In the genomic region with DNA sequence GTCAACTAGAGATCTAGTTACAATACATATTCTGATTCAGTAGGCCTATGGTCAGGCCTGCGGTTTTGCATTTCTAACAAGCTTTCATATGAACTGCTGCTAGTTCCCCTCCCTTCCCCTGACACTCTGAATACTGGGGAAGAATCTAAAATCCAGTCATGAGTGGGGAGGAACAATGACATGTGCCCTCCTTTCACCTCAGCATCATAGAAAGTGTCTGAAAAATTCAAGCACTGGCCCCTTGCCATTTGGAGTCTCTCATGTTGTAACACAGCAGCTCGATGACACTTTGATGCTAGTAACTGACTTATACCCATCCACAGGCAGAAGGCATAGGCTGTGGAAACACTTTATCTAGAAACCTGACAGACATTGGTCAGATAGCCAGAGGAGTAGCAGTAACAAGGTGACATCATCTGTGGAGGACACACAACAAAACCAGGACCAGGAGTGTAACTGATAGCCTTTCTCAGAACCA, we compare ENCODE assay signal across 15 cellular contexts.
DNase-seq lines count a peak whose midpoint lies in the region; TF ChIP-seq lines count a peak whose summit lies in the region.
"Had no signal": no experiment of that assay in that cellular context is flagged by ENCODE, and none has a peak within 500 bp of the region (broad histone marks: within the 10 kb centered on the region; RNA-seq: fewer than 3 reads in every experiment).

No MANE protein-coding gene starts in this region.

- TF ChIP-seq CTCF in right atrium auricular region (IDR thresholded peaks at IDR 0.05) (no peak), adrenal gland (IDR thresholded peaks at IDR 0.05) (no peak)

- H3K4me3 ChIP-seq in right atrium auricular region, result no peak overlapping the region
- H3K4me3 ChIP-seq in adrenal gland, result no peak overlapping the region
- H3K4me3 ChIP-seq: breast epithelium, pancreas had no signal

- H3K27ac ChIP-seq in right atrium auricular region (peak overlapping the region; percentile 36 to 68), adrenal gland (no peak overlapping the region)
- H3K27ac ChIP-seq: breast epithelium, pancreas had no signal

- H3K27me3 ChIP-seq in right atrium auricular region (no peaks in the 10 kb centered on the region), adrenal gland (no peaks in the 10 kb centered on the region)
- H3K27me3 ChIP-seq: breast epithelium had no signal

- no peaks in the 10 kb centered on the region for H3K9me3 ChIP-seq in right atrium auricular region
- no peaks in the 10 kb centered on the region for H3K9me3 ChIP-seq in adrenal gland (replicated peaks in 1 of 3)
- H3K9me3 ChIP-seq: breast epithelium, pancreas had no signal

- H3K4me1 ChIP-seq in right atrium auricular region (peaks cover 0 to 17% of the 10 kb centered on the region in 2 donors), adrenal gland (replicated peaks in 1 of 2) (peaks cover 0 to 5% of the 10 kb centered on the region in 2 donors)
- H3K4me1 ChIP-seq: breast epithelium, pancreas had no signal

- intact Hi-C loops in adrenal gland (cut with DNase I), result no loop called here

- 64 to 78% (median 67%) methylated on average over 2 of the region's 2 CpGs for WGBS in adrenal gland, 4 donors

- no peaks in the 10 kb centered on the region for H3K36me3 ChIP-seq in right atrium auricular region
- H3K36me3 ChIP-seq in adrenal gland (replicated peaks in 1 of 2), result no peaks in the 10 kb centered on the region
- H3K36me3 ChIP-seq: breast epithelium, pancreas had no signal

- DNase-seq in DMS53 (lab: John Stamatoyannopoulos, UW) (peak; percentile 85), HT1080 (ENCODE audit: low read depth) (peak; percentile 73), astrocyte of the hippocampus (ENCODE audit: low read depth, low spot score) (peak; percentile 21), right atrium auricular region (ENCODE audit: low spot score) (no peak), NCI-H226 (no peak), erythroblast (lab: John Stamatoyannopoulos, UW) (no peak), adrenal gland (no peak)
- DNase-seq in activated CD4-positive, alpha-beta T cell treated with anti-CD3 and anti-CD28 coated beads for 48 hours, result no peak
- DNase-seq: activated naive CD4-positive, alpha-beta T cell treated with Interleukin-2 at 50 U/mL for 16 hours; NCI-H2029; NCI-H69; pancreas; stimulated activated CD4-positive, alpha-beta T cell treated with anti-CD3 and anti-CD28 coated beads, Interleukin-4, amount 100 ng/mL, for 4 hours; stimulated activated CD8-positive, alpha-beta memory T cell treated with anti-CD3 and anti-CD28 coated beads, Interleukin-4, amount 100 ng/mL, for 48 hours had no signal

- TF ChIP-seq POLR2A in erythroblast (IDR thresholded peaks at IDR 0.05; ENCODE audit: low read length) (no peak), adrenal gland (IDR thresholded peaks at IDR 0.05) (no peak)

Comparison
In these comparisons a context has a peak if more than half of its experiments do, and no peak if none do; other contexts are left out.
1. DNase-seq: peak in DMS53 (single experiment), HT1080 (single experiment) and astrocyte of the hippocampus (single experiment); none in right atrium auricular region (single experiment), NCI-H226 (single experiment), erythroblast (0 of 2), adrenal gland (0 of 7) and activated CD4-positive, alpha-beta T cell treated with anti-CD3 and anti-CD28 coated beads for 48 hours (single experiment).
2. H3K27ac ChIP-seq: peak in right atrium auricular region (2 of 2); none in adrenal gland (0 of 5).